ENCODE assay signal across 8 cellular contexts in the genomic region with DNA sequence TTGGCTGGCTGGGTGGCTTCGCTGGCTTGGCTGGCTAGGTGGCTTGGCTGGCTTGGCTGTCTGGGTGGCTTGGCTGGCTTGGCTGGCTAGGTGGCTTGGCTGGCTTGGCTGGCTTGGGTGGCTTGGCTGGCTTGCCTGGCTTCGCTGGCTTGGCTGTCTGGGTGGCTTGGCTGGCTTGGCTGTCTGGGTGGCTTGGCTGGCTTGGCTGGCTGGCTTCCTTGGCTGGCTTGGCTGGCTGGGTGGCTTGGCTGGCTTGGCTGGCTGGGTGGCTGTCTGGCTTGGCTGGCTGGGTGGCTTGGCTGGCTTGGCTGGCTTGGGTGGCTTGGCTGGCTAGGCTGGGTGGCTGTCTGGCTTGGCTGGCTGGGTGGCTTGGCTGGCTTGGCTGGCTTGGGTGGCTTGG.
A peak's percentile ranks its signal among the peaks of the same experiment; 100 is the strongest.
DNase-seq lines count a peak whose midpoint lies in the region; ATAC-seq and TF ChIP-seq lines count a peak whose summit lies in the region.
"Not testable (repeated sequence)": the region's sequence is repeated elsewhere in the genome, so short reads cannot be mapped to it uniquely, and the experiment has no call there.

No MANE protein-coding gene starts in this region.

- not testable (repeated sequence) for TF ChIP-seq CTCF in NB4 (IDR thresholded peaks at IDR 0.05; ENCODE audit: low read depth, low read length); astrocyte of the spinal cord (IDR thresholded peaks at IDR 0.05; ENCODE audit: low read depth, low read length); esophagus muscularis mucosa (IDR thresholded peaks at IDR 0.05); omental fat pad (IDR thresholded peaks at IDR 0.05); suprapubic skin (IDR thresholded peaks at IDR 0.05)

- 76% methylated on average over 1 of the region's 2 CpGs for WGBS in esophagus muscularis mucosa
- 69% methylated on average over 2 of the region's 2 CpGs for WGBS in suprapubic skin

- not testable (repeated sequence) for H3K27me3 ChIP-seq in esophagus muscularis mucosa, suprapubic skin

- not testable (repeated sequence) for H3K27me3 Mint-ChIP-seq in activated CD4-positive, alpha-beta memory T cell treated with anti-CD3 and anti-CD28 coated beads, Interleukin-2, amount 10 ng/mL, durations not matched to agents 7 days and 5 days

- H3K4me1 ChIP-seq in esophagus muscularis mucosa, suprapubic skin: not testable (repeated sequence)

- not testable (repeated sequence) for H3K4me1 Mint-ChIP-seq in activated CD4-positive, alpha-beta memory T cell treated with anti-CD3 and anti-CD28 coated beads, Interleukin-2, amount 10 ng/mL, durations not matched to agents 7 days and 5 days

- not testable (repeated sequence) for H3K36me3 ChIP-seq in esophagus muscularis mucosa, suprapubic skin

- not testable (repeated sequence) for H3K4me3 ChIP-seq in NB4 (ENCODE audit: low read depth, low read length); astrocyte of the spinal cord (ENCODE audit: low read depth, low read length); esophagus muscularis mucosa; suprapubic skin

- intact Hi-C loops in esophagus muscularis mucosa (cut with DNase I): not testable (repeated sequence)

- not testable (repeated sequence) for H3K4me3 Mint-ChIP-seq in activated CD4-positive, alpha-beta memory T cell treated with anti-CD3 and anti-CD28 coated beads, Interleukin-2, amount 10 ng/mL, durations not matched to agents 7 days and 5 days

- not testable (repeated sequence) for H3K9me3 Mint-ChIP-seq in activated CD4-positive, alpha-beta memory T cell treated with anti-CD3 and anti-CD28 coated beads, Interleukin-2, amount 10 ng/mL, durations not matched to agents 7 days and 5 days

- H3K9me3 ChIP-seq in esophagus muscularis mucosa, suprapubic skin: not testable (repeated sequence)

- CTCF ChIA-PET in activated CD4-positive, alpha-beta memory T cell treated with anti-CD3 and anti-CD28 coated beads, Interleukin-2, amount 10 ng/mL, durations not matched to agents 7 days and 5 days (lab: Charles Lee): not testable (repeated sequence)

- DNase-seq in Ammon's horn (ENCODE audit: low spot score) (peak; percentile 5), NB4 (ENCODE audit: low read depth) (peak; percentile 11), astrocyte of the spinal cord (ENCODE audit: low read depth, low spot score) (peak; percentile 0), esophagus muscularis mucosa (ENCODE audit: extremely low spot score) (peak; percentile 89), islet precursor cell (peak; percentile 58), omental fat pad (ENCODE audit: low spot score) (peak; percentile 22), suprapubic skin (ENCODE audit: low spot score in 2 of 2) (peak; percentile 77 to 95)
- peak; percentile 16 for DNase-seq in activated CD4-positive, alpha-beta memory T cell treated with anti-CD3 and anti-CD28 coated beads, Interleukin-2, amount 10 ng/mL, durations not matched to agents 7 days and 5 days

- POLR2A ChIA-PET in activated CD4-positive, alpha-beta memory T cell treated with anti-CD3 and anti-CD28 coated beads, Interleukin-2, amount 10 ng/mL, durations not matched to agents 7 days and 5 days (lab: Charles Lee): not testable (repeated sequence)

- H3K27ac Mint-ChIP-seq in activated CD4-positive, alpha-beta memory T cell treated with anti-CD3 and anti-CD28 coated beads, Interleukin-2, amount 10 ng/mL, durations not matched to agents 7 days and 5 days: not testable (repeated sequence)

- H3K36me3 Mint-ChIP-seq in activated CD4-positive, alpha-beta memory T cell treated with anti-CD3 and anti-CD28 coated beads, Interleukin-2, amount 10 ng/mL, durations not matched to agents 7 days and 5 days (ENCODE audit: low read depth): not testable (repeated sequence)

- H3K27ac ChIP-seq in esophagus muscularis mucosa (replicated peaks in 1 of 4); suprapubic skin: not testable (repeated sequence)

- in situ Hi-C loops in astrocyte of the spinal cord (cut with HindIII; ENCODE audit: low sequenced_read_pairs): not testable (repeated sequence)

- TF ChIP-seq POLR2A in NB4 (IDR thresholded peaks at IDR 0.05; ENCODE audit: extremely low read depth, insufficient read length); esophagus muscularis mucosa (IDR thresholded peaks at IDR 0.05; ENCODE audit: low read depth); suprapubic skin (IDR thresholded peaks at IDR 0.05): not testable (repeated sequence)

- not testable (repeated sequence) for ATAC-seq in omental fat pad (ENCODE audit: low FRiP score)

- not testable (repeated sequence) for TF ChIP-seq EP300 in esophagus muscularis mucosa (IDR thresholded peaks at IDR 0.05); suprapubic skin (IDR thresholded peaks at IDR 0.05)

Comparison
In these comparisons a context has a peak if more than half of its experiments do, and no peak if none do; other contexts are left out.
1. DNase-seq: peak in every context shown above with its lines; median percentile 89 in esophagus muscularis mucosa; 86 in suprapubic skin; 58 in islet precursor cell; 22 in omental fat pad; 16 in activated CD4-positive, alpha-beta memory T cell treated with anti-CD3 and anti-CD28 coated beads, Interleukin-2, amount 10 ng/mL, durations not matched to agents 7 days and 5 days; 11 in NB4; 5 in Ammon's horn; 0 in astrocyte of the spinal cord.